16 cellular contexts compared by ENCODE assay signal in genomic region chr18:76522551-76522950, GRCh38.
"Had no signal": no experiment of that assay in that cellular context is flagged by ENCODE, and none has a peak within 500 bp of the region (broad histone marks: within the 10 kb centered on the region; RNA-seq: fewer than 3 reads in every experiment).

No MANE protein-coding gene starts in this region.

- H3K27ac ChIP-seq: sigmoid colon, thyroid gland had no signal

- DNase-seq: activated B cell treated with CpG ODN at 0.5 μM for 24 hours; activated CD4-positive, alpha-beta T cell treated with anti-CD3 and anti-CD28 coated beads, Interleukin-2, amount 50 U/mL, for 1 hour; activated effector memory CD4-positive, alpha-beta T cell treated with anti-CD3 and anti-CD28 coated beads, Interleukin-2, amount 50 U/mL, for 16 hours; activated naive CD8-positive, alpha-beta T cell treated with anti-CD3 and anti-CD28 coated beads for 36 hours; activated T-cell treated with anti-CD3 and anti-CD28 coated beads, Interleukin-2, amount 50 U/mL, for 1 hour; cerebellar nuclear complex; effector memory CD8-positive, alpha-beta T cell; hypothalamus; occipital lobe; sigmoid colon; stimulated activated CD4-positive, alpha-beta T cell treated with anti-CD3 and anti-CD28 coated beads, Interleukin-2, amount 100 ng/mL, for 48 hours; stomach; T-helper 1 cell; thyroid gland had no signal

- H3K27ac Mint-ChIP-seq: activated B cell treated with CpG ODN at 0.5 μM for 24 hours; activated naive CD8-positive, alpha-beta T cell treated with anti-CD3 and anti-CD28 coated beads for 36 hours; dendritic cell treated with granulocyte-macrophage colony-stimulating factor and Interleukin-4, amounts not matched to agents 40 ng/mL and 50 ng/mL, for 4 days; effector memory CD8-positive, alpha-beta T cell had no signal

- H3K9me3 ChIP-seq: sigmoid colon, stomach, thyroid gland had no signal

- H3K36me3 Mint-ChIP-seq: activated naive CD8-positive, alpha-beta T cell treated with anti-CD3 and anti-CD28 coated beads for 36 hours had no signal

- ATAC-seq: effector memory CD8-positive, alpha-beta T cell had no signal

- H3K27me3 ChIP-seq: thyroid gland had no signal

- FAIRE-seq: urothelium cell line had no signal

- H3K9me3 Mint-ChIP-seq: activated B cell treated with CpG ODN at 0.5 μM for 24 hours; activated naive CD8-positive, alpha-beta T cell treated with anti-CD3 and anti-CD28 coated beads for 36 hours; dendritic cell treated with granulocyte-macrophage colony-stimulating factor and Interleukin-4, amounts not matched to agents 40 ng/mL and 50 ng/mL, for 4 days; effector memory CD8-positive, alpha-beta T cell had no signal

- H3K4me3 Mint-ChIP-seq: activated B cell treated with CpG ODN at 0.5 μM for 24 hours; activated naive CD8-positive, alpha-beta T cell treated with anti-CD3 and anti-CD28 coated beads for 36 hours; dendritic cell treated with granulocyte-macrophage colony-stimulating factor and Interleukin-4, amounts not matched to agents 40 ng/mL and 50 ng/mL, for 4 days; effector memory CD8-positive, alpha-beta T cell had no signal

- H3K36me3 ChIP-seq: sigmoid colon, stomach, thyroid gland had no signal

- H3K4me3 ChIP-seq: sigmoid colon, stomach, thyroid gland had no signal

- H3K4me1 ChIP-seq: sigmoid colon had no signal
